ENCODE assay signal across 11 cellular contexts in genomic region chr15:71975816-71976150, GRCh38.
"Had no signal": no experiment of that assay in that cellular context is flagged by ENCODE, and none has a peak within 500 bp of the region (broad histone marks: within the 10 kb centered on the region; RNA-seq: fewer than 3 reads in every experiment).

No MANE protein-coding gene starts in this region.

- H3K27ac ChIP-seq: gastroesophageal sphincter, right lobe of liver, thoracic aorta had no signal

- H3K4me3 ChIP-seq: gastroesophageal sphincter, prostate gland, right lobe of liver, thoracic aorta had no signal

- H3K36me3 ChIP-seq: prostate gland, right lobe of liver, thoracic aorta had no signal

- ATAC-seq: gastroesophageal sphincter; left ventricle myocardium superior; natural killer cell treated with Interleukin-12 subunit alpha and Interleukin-12 subunit beta and Interleukin-15 and Interleukin-18, amount 100 ng/mL, for 72 hours; right lobe of liver had no signal

- H3K4me1 ChIP-seq: gastroesophageal sphincter, prostate gland, right lobe of liver had no signal

- H3K9me3 ChIP-seq: gastroesophageal sphincter, prostate gland, right lobe of liver, thoracic aorta had no signal

- DNase-seq: activated B cell treated with CpG ODN at 0.5 μM for 24 hours; activated CD4-positive, alpha-beta T cell treated with anti-CD3 and anti-CD28 coated beads, Interleukin-2, amount 10 ng/mL, durations not matched to agents 24 days and 14 days; activated CD8-positive, alpha-beta memory T cell treated with anti-CD3 and anti-CD28 coated beads for 24 hours; activated naive CD8-positive, alpha-beta T cell treated with anti-CD3 and anti-CD28 coated beads, Interleukin-2, amount 10 ng/mL, durations not matched to agents 7 days and 5 days; kidney; left ventricle myocardium superior; right lobe of liver had no signal

- H3K27me3 ChIP-seq: gastroesophageal sphincter, right lobe of liver had no signal
